ENCODE assay signal across 1 cellular context in the genomic region with DNA sequence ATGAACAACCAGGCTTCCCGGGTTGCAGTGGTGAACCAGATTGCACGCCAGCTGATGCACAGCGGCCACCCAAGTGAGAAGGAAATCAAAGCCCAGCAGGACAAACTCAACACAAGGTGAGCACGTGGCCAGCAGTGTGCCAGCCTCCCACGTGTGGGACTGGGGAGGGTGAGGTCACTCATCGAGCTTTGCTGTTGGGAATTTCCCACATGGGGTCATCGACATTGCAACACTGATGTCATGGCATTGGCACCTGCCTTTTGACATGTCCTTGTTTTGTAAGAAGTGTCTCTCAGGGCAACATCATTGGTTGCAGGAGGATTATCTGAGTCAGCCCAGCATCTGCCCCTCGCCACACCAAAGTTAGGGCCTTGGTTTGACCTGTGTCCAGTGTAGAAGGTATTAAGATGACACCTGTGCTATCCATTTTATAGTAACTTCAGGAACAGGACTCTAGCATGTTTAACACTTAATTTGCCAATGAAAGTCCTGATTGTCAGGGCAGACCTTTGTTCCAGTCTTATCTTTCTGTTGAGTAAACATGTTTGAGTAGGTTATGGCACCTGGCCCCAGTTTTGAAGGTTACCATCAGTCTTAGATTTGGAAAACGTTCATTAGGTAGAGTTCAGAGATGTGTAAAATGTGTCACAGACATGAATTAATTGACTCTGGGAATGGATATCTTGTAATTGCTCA.
A peak's percentile ranks its signal among the peaks of the same experiment; 100 is the strongest.
TF ChIP-seq lines count a peak whose summit lies in the region.

No MANE protein-coding gene starts in this region.

TF ChIP-seq in HepG2, 621 proteins besides CTCF, POLR2A, EP300 and RAD21 (continued from another document and continues in another):
- TF ChIP-seq ZNF292 (CRISPR knock-in tag; IDR thresholded peaks at IDR 0.05; ENCODE audit: borderline replicate concordance, low read depth): no peak
- TF ChIP-seq, protein P1, sequence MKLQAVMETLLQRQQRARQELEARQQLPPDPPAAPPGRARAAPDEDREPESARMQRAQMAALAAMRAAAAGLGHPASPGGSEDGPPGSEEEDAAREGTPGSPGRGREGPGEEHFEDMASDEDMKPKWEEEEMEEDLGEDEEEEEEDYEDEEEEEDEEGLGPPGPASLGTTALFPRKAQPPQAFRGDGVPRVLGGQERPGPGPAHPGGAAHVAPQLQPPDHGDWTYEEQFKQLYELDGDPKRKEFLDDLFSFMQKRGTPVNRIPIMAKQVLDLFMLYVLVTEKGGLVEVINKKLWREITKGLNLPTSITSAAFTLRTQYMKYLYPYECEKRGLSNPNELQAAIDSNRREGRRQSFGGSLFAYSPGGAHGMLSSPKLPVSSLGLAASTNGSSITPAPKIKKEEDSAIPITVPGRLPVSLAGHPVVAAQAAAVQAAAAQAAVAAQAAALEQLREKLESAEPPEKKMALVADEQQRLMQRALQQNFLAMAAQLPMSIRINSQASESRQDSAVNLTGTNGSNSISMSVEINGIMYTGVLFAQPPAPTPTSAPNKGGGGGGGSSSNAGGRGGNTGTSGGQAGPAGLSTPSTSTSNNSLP (IDR thresholded peaks at IDR 0.05; ENCODE audit: low read depth, low read length): no peak; the same call in 1 of the 2 replicates
- TF ChIP-seq ZNF382 (CRISPR knock-in tag; IDR thresholded peaks at IDR 0.05; ENCODE audit: borderline replicate concordance): no peak
- TF ChIP-seq NR2F6 (IDR thresholded peaks at IDR 0.05): peak; percentile 46; the same call in 1 of the 2 replicates
- no peak for TF ChIP-seq NR2F6 (CRISPR knock-in tag; IDR thresholded peaks at IDR 0.05)
- no peak for TF ChIP-seq XRCC5 (optimal IDR thresholded peaks at IDR 0.05; ENCODE audit: low read length)
- no peak for TF ChIP-seq ZNF766 (CRISPR knock-in tag; IDR thresholded peaks at IDR 0.05; ENCODE audit: borderline replicate concordance)
- no peak for TF ChIP-seq HOXD1 (CRISPR knock-in tag; IDR thresholded peaks at IDR 0.05)
- TF ChIP-seq ZNF3 (CRISPR knock-in tag; IDR thresholded peaks at IDR 0.05): no peak
- TF ChIP-seq, protein P2, sequence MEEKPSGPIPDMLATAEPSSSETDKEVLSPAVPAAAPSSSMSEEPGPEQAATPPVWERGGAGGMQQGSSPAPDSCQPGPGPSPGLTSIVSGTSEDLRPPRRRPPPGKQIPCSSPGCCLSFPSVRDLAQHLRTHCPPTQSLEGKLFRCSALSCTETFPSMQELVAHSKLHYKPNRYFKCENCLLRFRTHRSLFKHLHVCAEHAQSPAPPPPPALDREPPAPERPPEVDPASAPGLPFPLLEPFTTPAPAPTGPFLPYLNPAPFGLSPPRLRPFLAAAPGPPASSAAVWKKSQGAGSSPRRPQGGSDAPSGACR (CRISPR knock-in tag; IDR thresholded peaks at IDR 0.05): no peak
- no peak for TF ChIP-seq TSC22D2 (CRISPR knock-in tag; IDR thresholded peaks at IDR 0.05; ENCODE audit: borderline replicate concordance)
- no peak for TF ChIP-seq PCBP1 (IDR thresholded peaks at IDR 0.05; ENCODE audit: borderline replicate concordance, low read depth, low read length)
- no peak for TF ChIP-seq MTA3 (CRISPR knock-in tag; IDR thresholded peaks at IDR 0.05)
- no peak for TF ChIP-seq ZNF260 (CRISPR knock-in tag; IDR thresholded peaks at IDR 0.05; ENCODE audit: borderline replicate concordance, low read depth)
- TF ChIP-seq CCAR2 (optimal IDR thresholded peaks at IDR 0.05; ENCODE audit: low read depth, low read length): no peak
- TF ChIP-seq RORA (CRISPR knock-in tag; IDR thresholded peaks at IDR 0.05): no peak
- TF ChIP-seq, protein P3, sequence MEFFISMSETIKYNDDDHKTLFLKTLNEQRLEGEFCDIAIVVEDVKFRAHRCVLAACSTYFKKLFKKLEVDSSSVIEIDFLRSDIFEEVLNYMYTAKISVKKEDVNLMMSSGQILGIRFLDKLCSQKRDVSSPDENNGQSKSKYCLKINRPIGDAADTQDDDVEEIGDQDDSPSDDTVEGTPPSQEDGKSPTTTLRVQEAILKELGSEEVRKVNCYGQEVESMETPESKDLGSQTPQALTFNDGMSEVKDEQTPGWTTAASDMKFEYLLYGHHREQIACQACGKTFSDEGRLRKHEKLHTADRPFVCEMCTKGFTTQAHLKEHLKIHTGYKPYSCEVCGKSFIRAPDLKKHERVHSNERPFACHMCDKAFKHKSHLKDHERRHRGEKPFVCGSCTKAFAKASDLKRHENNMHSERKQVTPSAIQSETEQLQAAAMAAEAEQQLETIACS (CRISPR knock-in tag; IDR thresholded peaks at IDR 0.05): no peak
- TF ChIP-seq MLLT10 (CRISPR knock-in tag; IDR thresholded peaks at IDR 0.05): no peak
- TF ChIP-seq PHF5A (CRISPR knock-in tag; IDR thresholded peaks at IDR 0.05; ENCODE audit: low read depth, unreplicated experiment): no peak
- TF ChIP-seq, protein P4, sequence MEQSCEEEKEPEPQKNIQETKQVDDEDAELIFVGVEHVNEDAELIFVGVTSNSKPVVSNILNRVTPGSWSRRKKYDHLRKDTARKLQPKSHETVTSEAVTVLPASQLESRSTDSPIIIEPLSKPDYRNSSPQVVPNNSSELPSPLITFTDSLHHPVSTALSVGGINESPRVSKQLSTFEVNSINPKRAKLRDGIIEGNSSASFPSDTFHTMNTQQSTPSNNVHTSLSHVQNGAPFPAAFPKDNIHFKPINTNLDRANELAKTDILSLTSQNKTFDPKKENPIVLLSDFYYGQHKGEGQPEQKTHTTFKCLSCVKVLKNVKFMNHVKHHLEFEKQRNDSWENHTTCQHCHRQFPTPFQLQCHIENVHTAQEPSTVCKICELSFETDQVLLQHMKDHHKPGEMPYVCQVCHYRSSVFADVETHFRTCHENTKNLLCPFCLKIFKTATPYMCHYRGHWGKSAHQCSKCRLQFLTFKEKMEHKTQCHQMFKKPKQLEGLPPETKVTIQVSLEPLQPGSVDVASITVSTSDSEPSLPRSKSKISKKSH (CRISPR knock-in tag; IDR thresholded peaks at IDR 0.05; ENCODE audit: borderline replicate concordance): no peak
- TF ChIP-seq, protein P5, sequence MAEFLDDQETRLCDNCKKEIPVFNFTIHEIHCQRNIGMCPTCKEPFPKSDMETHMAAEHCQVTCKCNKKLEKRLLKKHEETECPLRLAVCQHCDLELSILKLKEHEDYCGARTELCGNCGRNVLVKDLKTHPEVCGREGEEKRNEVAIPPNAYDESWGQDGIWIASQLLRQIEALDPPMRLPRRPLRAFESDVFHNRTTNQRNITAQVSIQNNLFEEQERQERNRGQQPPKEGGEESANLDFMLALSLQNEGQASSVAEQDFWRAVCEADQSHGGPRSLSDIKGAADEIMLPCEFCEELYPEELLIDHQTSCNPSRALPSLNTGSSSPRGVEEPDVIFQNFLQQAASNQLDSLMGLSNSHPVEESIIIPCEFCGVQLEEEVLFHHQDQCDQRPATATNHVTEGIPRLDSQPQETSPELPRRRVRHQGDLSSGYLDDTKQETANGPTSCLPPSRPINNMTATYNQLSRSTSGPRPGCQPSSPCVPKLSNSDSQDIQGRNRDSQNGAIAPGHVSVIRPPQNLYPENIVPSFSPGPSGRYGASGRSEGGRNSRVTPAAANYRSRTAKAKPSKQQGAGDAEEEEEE (CRISPR knock-in tag; IDR thresholded peaks at IDR 0.05; ENCODE audit: borderline replicate concordance): no peak
- no peak; the same call in 1 of the 2 replicates for TF ChIP-seq ZSCAN9 (CRISPR knock-in tag; IDR thresholded peaks at IDR 0.05; ENCODE audit: borderline replicate concordance)
- TF ChIP-seq RFX1 (IDR thresholded peaks at IDR 0.05): no peak; the same call in 1 of the 2 replicates
- TF ChIP-seq ZSCAN31 (CRISPR knock-in tag; IDR thresholded peaks at IDR 0.05; ENCODE audit: low read depth): 0 out of 2 replicates have a peak, but pooled peaks have one; percentile 41
- TF ChIP-seq ZNF615 (CRISPR knock-in tag; IDR thresholded peaks at IDR 0.05; ENCODE audit: borderline replicate concordance): no peak
- peak; percentile 68 for TF ChIP-seq GATAD2A (CRISPR knock-in tag; IDR thresholded peaks at IDR 0.05)
- 0 out of 2 replicates have a peak, but pooled peaks have one; percentile 13 for TF ChIP-seq ZNF772 (CRISPR knock-in tag; IDR thresholded peaks at IDR 0.05)
- TF ChIP-seq, protein P6, sequence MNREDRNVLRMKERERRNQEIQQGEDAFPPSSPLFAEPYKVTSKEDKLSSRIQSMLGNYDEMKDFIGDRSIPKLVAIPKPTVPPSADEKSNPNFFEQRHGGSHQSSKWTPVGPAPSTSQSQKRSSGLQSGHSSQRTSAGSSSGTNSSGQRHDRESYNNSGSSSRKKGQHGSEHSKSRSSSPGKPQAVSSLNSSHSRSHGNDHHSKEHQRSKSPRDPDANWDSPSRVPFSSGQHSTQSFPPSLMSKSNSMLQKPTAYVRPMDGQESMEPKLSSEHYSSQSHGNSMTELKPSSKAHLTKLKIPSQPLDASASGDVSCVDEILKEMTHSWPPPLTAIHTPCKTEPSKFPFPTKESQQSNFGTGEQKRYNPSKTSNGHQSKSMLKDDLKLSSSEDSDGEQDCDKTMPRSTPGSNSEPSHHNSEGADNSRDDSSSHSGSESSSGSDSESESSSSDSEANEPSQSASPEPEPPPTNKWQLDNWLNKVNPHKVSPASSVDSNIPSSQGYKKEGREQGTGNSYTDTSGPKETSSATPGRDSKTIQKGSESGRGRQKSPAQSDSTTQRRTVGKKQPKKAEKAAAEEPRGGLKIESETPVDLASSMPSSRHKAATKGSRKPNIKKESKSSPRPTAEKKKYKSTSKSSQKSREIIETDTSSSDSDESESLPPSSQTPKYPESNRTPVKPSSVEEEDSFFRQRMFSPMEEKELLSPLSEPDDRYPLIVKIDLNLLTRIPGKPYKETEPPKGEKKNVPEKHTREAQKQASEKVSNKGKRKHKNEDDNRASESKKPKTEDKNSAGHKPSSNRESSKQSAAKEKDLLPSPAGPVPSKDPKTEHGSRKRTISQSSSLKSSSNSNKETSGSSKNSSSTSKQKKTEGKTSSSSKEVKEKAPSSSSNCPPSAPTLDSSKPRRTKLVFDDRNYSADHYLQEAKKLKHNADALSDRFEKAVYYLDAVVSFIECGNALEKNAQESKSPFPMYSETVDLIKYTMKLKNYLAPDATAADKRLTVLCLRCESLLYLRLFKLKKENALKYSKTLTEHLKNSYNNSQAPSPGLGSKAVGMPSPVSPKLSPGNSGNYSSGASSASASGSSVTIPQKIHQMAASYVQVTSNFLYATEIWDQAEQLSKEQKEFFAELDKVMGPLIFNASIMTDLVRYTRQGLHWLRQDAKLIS (CRISPR knock-in tag; IDR thresholded peaks at IDR 0.05): no peak; the same call in 1 of the 2 replicates
- TF ChIP-seq ZFP41 (CRISPR knock-in tag; IDR thresholded peaks at IDR 0.05; ENCODE audit: borderline replicate concordance): no peak
- TF ChIP-seq, protein P7, sequence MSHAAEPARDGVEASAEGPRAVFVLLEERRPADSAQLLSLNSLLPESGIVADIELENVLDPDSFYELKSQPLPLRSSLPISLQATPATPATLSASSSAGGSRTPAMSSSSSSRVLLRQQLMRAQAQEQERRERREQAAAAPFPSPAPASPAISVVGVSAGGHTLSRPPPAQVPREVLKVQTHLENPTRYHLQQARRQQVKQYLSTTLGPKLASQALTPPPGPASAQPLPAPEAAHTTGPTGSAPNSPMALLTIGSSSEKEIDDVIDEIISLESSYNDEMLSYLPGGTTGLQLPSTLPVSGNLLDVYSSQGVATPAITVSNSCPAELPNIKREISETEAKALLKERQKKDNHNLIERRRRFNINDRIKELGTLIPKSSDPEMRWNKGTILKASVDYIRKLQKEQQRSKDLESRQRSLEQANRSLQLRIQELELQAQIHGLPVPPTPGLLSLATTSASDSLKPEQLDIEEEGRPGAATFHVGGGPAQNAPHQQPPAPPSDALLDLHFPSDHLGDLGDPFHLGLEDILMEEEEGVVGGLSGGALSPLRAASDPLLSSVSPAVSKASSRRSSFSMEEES (CRISPR knock-in tag; IDR thresholded peaks at IDR 0.05): peak; percentile 66
- TF ChIP-seq NFYC (CRISPR knock-in tag; IDR thresholded peaks at IDR 0.05): no peak
- no peak for TF ChIP-seq ZFAT (CRISPR knock-in tag; conservative IDR thresholded peaks at IDR 0.05)
- TF ChIP-seq, protein P8, sequence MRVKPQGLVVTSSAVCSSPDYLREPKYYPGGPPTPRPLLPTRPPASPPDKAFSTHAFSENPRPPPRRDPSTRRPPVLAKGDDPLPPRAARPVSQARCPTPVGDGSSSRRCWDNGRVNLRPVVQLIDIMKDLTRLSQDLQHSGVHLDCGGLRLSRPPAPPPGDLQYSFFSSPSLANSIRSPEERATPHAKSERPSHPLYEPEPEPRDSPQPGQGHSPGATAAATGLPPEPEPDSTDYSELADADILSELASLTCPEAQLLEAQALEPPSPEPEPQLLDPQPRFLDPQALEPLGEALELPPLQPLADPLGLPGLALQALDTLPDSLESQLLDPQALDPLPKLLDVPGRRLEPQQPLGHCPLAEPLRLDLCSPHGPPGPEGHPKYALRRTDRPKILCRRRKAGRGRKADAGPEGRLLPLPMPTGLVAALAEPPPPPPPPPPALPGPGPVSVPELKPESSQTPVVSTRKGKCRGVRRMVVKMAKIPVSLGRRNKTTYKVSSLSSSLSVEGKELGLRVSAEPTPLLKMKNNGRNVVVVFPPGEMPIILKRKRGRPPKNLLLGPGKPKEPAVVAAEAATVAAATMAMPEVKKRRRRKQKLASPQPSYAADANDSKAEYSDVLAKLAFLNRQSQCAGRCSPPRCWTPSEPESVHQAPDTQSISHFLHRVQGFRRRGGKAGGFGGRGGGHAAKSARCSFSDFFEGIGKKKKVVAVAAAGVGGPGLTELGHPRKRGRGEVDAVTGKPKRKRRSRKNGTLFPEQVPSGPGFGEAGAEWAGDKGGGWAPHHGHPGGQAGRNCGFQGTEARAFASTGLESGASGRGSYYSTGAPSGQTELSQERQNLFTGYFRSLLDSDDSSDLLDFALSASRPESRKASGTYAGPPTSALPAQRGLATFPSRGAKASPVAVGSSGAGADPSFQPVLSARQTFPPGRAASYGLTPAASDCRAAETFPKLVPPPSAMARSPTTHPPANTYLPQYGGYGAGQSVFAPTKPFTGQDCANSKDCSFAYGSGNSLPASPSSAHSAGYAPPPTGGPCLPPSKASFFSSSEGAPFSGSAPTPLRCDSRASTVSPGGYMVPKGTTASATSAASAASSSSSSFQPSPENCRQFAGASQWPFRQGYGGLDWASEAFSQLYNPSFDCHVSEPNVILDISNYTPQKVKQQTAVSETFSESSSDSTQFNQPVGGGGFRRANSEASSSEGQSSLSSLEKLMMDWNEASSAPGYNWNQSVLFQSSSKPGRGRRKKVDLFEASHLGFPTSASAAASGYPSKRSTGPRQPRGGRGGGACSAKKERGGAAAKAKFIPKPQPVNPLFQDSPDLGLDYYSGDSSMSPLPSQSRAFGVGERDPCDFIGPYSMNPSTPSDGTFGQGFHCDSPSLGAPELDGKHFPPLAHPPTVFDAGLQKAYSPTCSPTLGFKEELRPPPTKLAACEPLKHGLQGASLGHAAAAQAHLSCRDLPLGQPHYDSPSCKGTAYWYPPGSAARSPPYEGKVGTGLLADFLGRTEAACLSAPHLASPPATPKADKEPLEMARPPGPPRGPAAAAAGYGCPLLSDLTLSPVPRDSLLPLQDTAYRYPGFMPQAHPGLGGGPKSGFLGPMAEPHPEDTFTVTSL (CRISPR knock-in tag; IDR thresholded peaks at IDR 0.05; ENCODE audit: borderline replicate concordance): no peak
- TF ChIP-seq RFX3 (CRISPR knock-in tag; IDR thresholded peaks at IDR 0.05): no peak
- TF ChIP-seq ZNF496 (CRISPR knock-in tag; IDR thresholded peaks at IDR 0.05; ENCODE audit: insufficient replicate concordance): no peak
- no peak for TF ChIP-seq HNF4G (IDR thresholded peaks at IDR 0.05; ENCODE audit: borderline replicate concordance, low read depth, low read length)
- no peak for TF ChIP-seq HNF4G (CRISPR knock-in tag; IDR thresholded peaks at IDR 0.05; ENCODE audit: borderline replicate concordance, low read depth)
- peak in 1 of 2 experiments; percentile 55; a peak in 1 of 4 replicates for TF ChIP-seq NR2F1 (CRISPR knock-in tag; IDR thresholded peaks at IDR 0.05)
- TF ChIP-seq JARID2 (CRISPR knock-in tag; IDR thresholded peaks at IDR 0.05; ENCODE audit: insufficient replicate concordance): no peak
- TF ChIP-seq ZBTB42 (CRISPR knock-in tag; IDR thresholded peaks at IDR 0.05): no peak
- TF ChIP-seq FOXJ3 (CRISPR knock-in tag; IDR thresholded peaks at IDR 0.05; ENCODE audit: borderline replicate concordance): peak; percentile 74
- no peak for TF ChIP-seq ZNF510 (CRISPR knock-in tag; IDR thresholded peaks at IDR 0.05; ENCODE audit: low read depth)
